In genomic region chr9:92634712-92635605, GRCh38 we compare ENCODE assay signal across 7 cellular contexts. TPM values are rescaled to one million over a fixed set of nuclear protein-coding genes. Genes with fewer than 3 reads are reported as not detected.
A peak's percentile ranks its signal among the peaks of the same experiment; 100 is the strongest.
DNase-seq lines count a peak whose midpoint lies in the region; ATAC-seq and TF ChIP-seq lines count a peak whose summit lies in the region.

No MANE protein-coding gene starts in this region.

- H3K4me2 ChIP-seq in trophoblast cell (ENCODE audit: low read length): no peak overlapping the region

- no peak overlapping the region for H3K14ac ChIP-seq in trophoblast cell (ENCODE audit: low read length)

- no peak overlapping the region for H4K91ac ChIP-seq in trophoblast cell (ENCODE audit: low read depth, low read length)

- H2AFZ ChIP-seq in trophoblast cell (ENCODE audit: insufficient read depth, low read length, poor library complexity): no peak overlapping the region

- no CpG with 5 or more reads among the region's 35 CpGs for whole genome bisulfite sequencing in trophoblast cell (ENCODE audit: extremely low coverage, insufficient coverage, insufficient read length)

- H3K4ac ChIP-seq in trophoblast cell (ENCODE audit: low read depth, low read length): no peak overlapping the region

- H3K4me1 ChIP-seq in trophoblast cell (ENCODE audit: control insufficient read depth in 1 of 2, insufficient read depth in 2 of 2, low read length in 2 of 2): no peaks in the 10 kb centered on the region

- H4K12ac ChIP-seq in trophoblast cell (ENCODE audit: low read depth, low read length): no peak overlapping the region

- no peak overlapping the region for H4K8ac ChIP-seq in trophoblast cell (ENCODE audit: low read depth, low read length)

- H3K27me3 ChIP-seq in trophoblast cell (ENCODE audit: insufficient read depth, low read length): no peaks in the 10 kb centered on the region

- no peaks in the 10 kb centered on the region for H3K79me1 ChIP-seq in trophoblast cell (ENCODE audit: low read length)

- no peak overlapping the region for H2BK5ac ChIP-seq in trophoblast cell (ENCODE audit: low read depth, low read length, poor library complexity)

- H3K23ac ChIP-seq in trophoblast cell (ENCODE audit: low read length): no peak overlapping the region

- peak; percentile 64 for TF ChIP-seq CTCF in GM12801 (IDR thresholded peaks at IDR 0.05; ENCODE audit: extremely low read depth, insufficient read length)

- intact Hi-C loops in head of caudate nucleus (cut with DNase I): loop anchor here (5.0 kb wide), 1 partner anchor 498 kb away; no protein-coding TSS in a partner anchor

- peaks cover 50 to 64% of the 10 kb centered on the region in 2 experiments for H3K36me3 ChIP-seq in trophoblast cell (ENCODE audit: control insufficient read depth in 1 of 2, insufficient read depth in 2 of 2, low read length in 2 of 2)

- H2BK120ac ChIP-seq in trophoblast cell (ENCODE audit: insufficient read depth, low read length, poor library complexity): no peak overlapping the region

- no peak overlapping the region for H3K4me3 ChIP-seq in trophoblast cell (ENCODE audit: low read depth, low read length)

- no peak overlapping the region for H3K18ac ChIP-seq in trophoblast cell (ENCODE audit: low read length)

- H3K9ac ChIP-seq in trophoblast cell (ENCODE audit: low read length): no peak overlapping the region

- no peaks in the 10 kb centered on the region for H3K9me3 ChIP-seq in trophoblast cell (ENCODE audit: insufficient read depth, low read depth, low read length)

- no peaks in the 10 kb centered on the region for H3K79me2 ChIP-seq in trophoblast cell (ENCODE audit: control insufficient read depth, insufficient read depth, low read length, poor library complexity)

- ATAC-seq in SK-N-SH treated with all-trans-retinoic acid at 6 μM for 48 hours: peak; percentile 96

- no peak overlapping the region for H2AK5ac ChIP-seq in trophoblast cell (ENCODE audit: low read length)

- H2BK12ac ChIP-seq in trophoblast cell (ENCODE audit: low read length): no peak overlapping the region

- DNase-seq in HuH-7 (ENCODE audit: low spot score) (peak; percentile 92), head of caudate nucleus (peak; percentile 56 to 89 (median 81)), trophoblast cell (peak; percentile 67 to 82), ureter (ENCODE audit: low spot score) (peak; percentile 83)
- DNase-seq in activated naive CD4-positive, alpha-beta T cell treated with anti-CD3 and anti-CD28 coated beads, Interleukin-2, amount 50 U/mL, for 16 hours: peak; percentile 64

- no peak overlapping the region for H3K27ac ChIP-seq in trophoblast cell (ENCODE audit: low read depth, low read length)

TF ChIP-seq in SK-N-SH treated with all-trans-retinoic acid at 6 μM for 48 hours, 23 proteins besides CTCF, POLR2A, EP300 and RAD21:
- TF ChIP-seq ISL1 (CRISPR knock-in tag; IDR thresholded peaks at IDR 0.05): no peak

RNA-seq across cellular contexts. Expression of gene IPPK, which starts 35.0 kb away (rescaled TPM):
- polyA plus RNA-seq in trophoblast cell (2013): 7.8 and 8.4 TPM in 2 replicates
- total RNA-seq in ureter: 11.9 TPM
